Comparison of ENCODE assay signal across 1 cellular context in the genomic region with DNA sequence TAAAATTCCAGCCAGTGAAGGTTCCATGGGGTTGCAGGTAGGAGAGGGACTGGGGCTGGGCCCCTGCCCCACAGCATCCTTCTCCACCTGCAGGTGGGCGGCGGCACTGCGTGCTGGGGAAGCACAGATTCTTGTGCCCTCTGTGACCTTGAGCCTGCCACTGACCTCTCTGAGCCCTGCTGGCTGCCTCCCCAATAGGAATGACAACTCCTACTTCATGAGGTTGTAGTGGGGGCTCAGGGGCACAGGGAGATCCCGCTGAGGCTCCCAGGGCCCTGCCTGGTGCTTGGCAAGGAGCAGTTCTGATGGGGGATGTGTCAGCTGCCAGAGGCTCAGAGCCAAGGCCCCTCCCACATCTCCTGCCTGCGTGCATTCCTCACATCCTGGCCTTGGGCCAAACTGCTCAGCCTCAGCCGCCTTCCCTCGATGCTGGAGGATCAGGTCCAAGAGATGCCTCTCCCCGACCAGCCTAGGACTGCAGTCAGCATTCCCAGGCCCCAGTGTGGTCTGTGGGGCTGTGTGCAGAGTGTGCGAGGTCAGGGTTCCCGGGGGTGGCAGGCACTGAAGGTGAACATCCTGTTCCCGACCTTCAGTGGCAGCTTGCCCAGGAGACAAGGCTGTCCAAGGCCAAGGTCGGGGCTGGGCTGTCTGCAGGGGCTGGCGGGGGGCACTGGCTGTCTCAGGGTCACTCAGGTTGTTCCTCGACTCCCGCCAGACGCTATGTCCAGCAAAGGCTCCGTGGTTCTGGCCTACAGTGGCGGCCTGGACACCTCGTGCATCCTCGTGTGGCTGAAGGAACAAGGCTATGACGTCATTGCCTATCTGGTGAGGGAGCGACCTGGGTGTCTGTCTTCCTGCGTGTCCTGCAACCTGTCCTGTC.
TF ChIP-seq lines count a peak whose summit lies in the region.

No MANE protein-coding gene starts in this region.

TF ChIP-seq in H1, 55 proteins besides CTCF, POLR2A, EP300 and RAD21 (continued from another document):
- TF ChIP-seq RXRA (IDR thresholded peaks at IDR 0.05; ENCODE audit: insufficient read depth, low read depth, low read length) (0 out of 2 replicates have a peak, but pooled peaks have one; percentile 21), BRCA1 (IDR thresholded peaks at IDR 0.05; ENCODE audit: low read depth, low read length) (no peak), SAP30 (IDR thresholded peaks at IDR 0.05; ENCODE audit: insufficient read depth, insufficient replicate concordance, low read length) (no peak), POLR2AphosphoS5 (IDR thresholded peaks at IDR 0.05; ENCODE audit: low read depth, low read length) (0 out of 2 replicates have a peak, but pooled peaks have one; percentile 2), SUZ12 (IDR thresholded peaks at IDR 0.05; ENCODE audit: low read length) (no peak)
